Comparison of ENCODE assay signal across 2 cellular contexts in the genomic region with DNA sequence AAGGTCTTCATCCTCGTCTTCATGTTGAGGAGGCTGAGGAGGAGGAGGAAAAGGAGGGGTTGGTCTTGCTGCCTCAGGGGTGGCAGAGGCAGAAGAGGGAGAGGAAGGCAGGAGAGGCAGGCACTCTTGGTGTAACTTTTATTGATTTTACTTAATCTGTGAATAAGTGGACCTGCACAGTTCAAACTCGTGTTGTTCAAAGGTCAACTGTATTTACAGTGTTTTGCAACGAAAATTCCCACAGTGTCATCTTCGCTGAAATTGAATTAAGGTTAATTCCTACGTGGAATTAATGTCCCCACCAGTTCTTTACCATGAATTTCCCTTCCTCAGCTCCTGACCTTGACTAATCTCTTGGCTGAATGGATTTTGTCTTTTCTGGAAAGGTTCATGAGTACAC.
A peak's percentile ranks its signal among the peaks of the same experiment; 100 is the strongest.
TF ChIP-seq lines count a peak whose summit lies in the region.

No MANE protein-coding gene starts in this region.

TF ChIP-seq in A549, 52 proteins besides CTCF, POLR2A, EP300 and RAD21:
- TF ChIP-seq MAFK (IDR thresholded peaks at IDR 0.05; ENCODE audit: partially characterized antibody) = no peak
- TF ChIP-seq, protein P1, sequence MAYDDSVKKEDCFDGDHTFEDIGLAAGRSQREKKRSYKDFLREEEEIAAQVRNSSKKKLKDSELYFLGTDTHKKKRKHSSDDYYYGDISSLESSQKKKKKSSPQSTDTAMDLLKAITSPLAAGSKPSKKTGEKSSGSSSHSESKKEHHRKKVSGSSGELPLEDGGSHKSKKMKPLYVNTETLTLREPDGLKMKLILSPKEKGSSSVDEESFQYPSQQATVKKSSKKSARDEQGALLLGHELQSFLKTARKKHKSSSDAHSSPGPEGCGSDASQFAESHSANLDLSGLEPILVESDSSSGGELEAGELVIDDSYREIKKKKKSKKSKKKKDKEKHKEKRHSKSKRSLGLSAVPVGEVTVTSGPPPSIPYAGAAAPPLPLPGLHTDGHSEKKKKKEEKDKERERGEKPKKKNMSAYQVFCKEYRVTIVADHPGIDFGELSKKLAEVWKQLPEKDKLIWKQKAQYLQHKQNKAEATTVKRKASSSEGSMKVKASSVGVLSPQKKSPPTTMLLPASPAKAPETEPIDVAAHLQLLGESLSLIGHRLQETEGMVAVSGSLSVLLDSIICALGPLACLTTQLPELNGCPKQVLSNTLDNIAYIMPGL (CRISPR knock-in tag; IDR thresholded peaks at IDR 0.05; ENCODE audit: borderline replicate concordance) = no peak
- TF ChIP-seq PHF8 (IDR thresholded peaks at IDR 0.05; ENCODE audit: borderline replicate concordance, low read depth) = no peak
- no peak for TF ChIP-seq ZFP36 (IDR thresholded peaks at IDR 0.05; ENCODE audit: borderline replicate concordance, partially characterized antibody)
- no peak for TF ChIP-seq RFX5 (IDR thresholded peaks at IDR 0.05)
- TF ChIP-seq KDM5A (IDR thresholded peaks at IDR 0.05) = no peak
- TF ChIP-seq, protein P2, sequence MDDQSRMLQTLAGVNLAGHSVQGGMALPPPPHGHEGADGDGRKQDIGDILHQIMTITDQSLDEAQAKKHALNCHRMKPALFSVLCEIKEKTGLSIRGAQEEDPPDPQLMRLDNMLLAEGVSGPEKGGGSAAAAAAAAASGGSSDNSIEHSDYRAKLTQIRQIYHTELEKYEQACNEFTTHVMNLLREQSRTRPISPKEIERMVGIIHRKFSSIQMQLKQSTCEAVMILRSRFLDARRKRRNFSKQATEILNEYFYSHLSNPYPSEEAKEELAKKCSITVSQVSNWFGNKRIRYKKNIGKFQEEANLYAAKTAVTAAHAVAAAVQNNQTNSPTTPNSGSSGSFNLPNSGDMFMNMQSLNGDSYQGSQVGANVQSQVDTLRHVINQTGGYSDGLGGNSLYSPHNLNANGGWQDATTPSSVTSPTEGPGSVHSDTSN (IDR thresholded peaks at IDR 0.05) = no peak
- TF ChIP-seq HOXA7 (CRISPR knock-in tag; IDR thresholded peaks at IDR 0.05) = no peak
- TF ChIP-seq, protein P3, sequence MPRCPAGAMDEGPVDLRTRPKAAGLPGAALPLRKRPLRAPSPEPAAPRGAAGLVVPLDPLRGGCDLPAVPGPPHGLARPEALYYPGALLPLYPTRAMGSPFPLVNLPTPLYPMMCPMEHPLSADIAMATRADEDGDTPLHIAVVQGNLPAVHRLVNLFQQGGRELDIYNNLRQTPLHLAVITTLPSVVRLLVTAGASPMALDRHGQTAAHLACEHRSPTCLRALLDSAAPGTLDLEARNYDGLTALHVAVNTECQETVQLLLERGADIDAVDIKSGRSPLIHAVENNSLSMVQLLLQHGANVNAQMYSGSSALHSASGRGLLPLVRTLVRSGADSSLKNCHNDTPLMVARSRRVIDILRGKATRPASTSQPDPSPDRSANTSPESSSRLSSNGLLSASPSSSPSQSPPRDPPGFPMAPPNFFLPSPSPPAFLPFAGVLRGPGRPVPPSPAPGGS (IDR thresholded peaks at IDR 0.05) = no peak
- TF ChIP-seq POLR2AphosphoS2 (conservative IDR thresholded peaks at IDR 0.05; ENCODE audit: low read length) = no peak
- TF ChIP-seq NFE2L2 (conservative IDR thresholded peaks at IDR 0.05; ENCODE audit: low read length) = no peak
- TF ChIP-seq, protein P4, sequence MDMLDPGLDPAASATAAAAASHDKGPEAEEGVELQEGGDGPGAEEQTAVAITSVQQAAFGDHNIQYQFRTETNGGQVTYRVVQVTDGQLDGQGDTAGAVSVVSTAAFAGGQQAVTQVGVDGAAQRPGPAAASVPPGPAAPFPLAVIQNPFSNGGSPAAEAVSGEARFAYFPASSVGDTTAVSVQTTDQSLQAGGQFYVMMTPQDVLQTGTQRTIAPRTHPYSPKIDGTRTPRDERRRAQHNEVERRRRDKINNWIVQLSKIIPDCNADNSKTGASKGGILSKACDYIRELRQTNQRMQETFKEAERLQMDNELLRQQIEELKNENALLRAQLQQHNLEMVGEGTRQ (IDR thresholded peaks at IDR 0.05) = no peak

TF ChIP-seq in HepG2, 621 proteins besides CTCF, POLR2A, EP300 and RAD21 (continues in another document):
- no peak for TF ChIP-seq SALL2 (CRISPR knock-in tag; IDR thresholded peaks at IDR 0.05)
- TF ChIP-seq ZNF629 (CRISPR knock-in tag; conservative IDR thresholded peaks at IDR 0.05) = no peak
- TF ChIP-seq ELF3 (CRISPR knock-in tag; IDR thresholded peaks at IDR 0.05) = no peak
- no peak for TF ChIP-seq ISX (CRISPR knock-in tag; conservative IDR thresholded peaks at IDR 0.05)
- TF ChIP-seq ZSCAN20 (CRISPR knock-in tag; IDR thresholded peaks at IDR 0.05; ENCODE audit: borderline replicate concordance) = no peak
- peak; percentile 88 for TF ChIP-seq GATAD2A (CRISPR knock-in tag; IDR thresholded peaks at IDR 0.05)
- TF ChIP-seq FOXK1 (CRISPR knock-in tag; IDR thresholded peaks at IDR 0.05; ENCODE audit: borderline replicate concordance, low read depth) = peak; percentile 47; the same call in 1 of the 2 replicates
- 0 out of 2 replicates have a peak, but pooled peaks have one; percentile 55 for TF ChIP-seq FOXJ3 (CRISPR knock-in tag; IDR thresholded peaks at IDR 0.05; ENCODE audit: borderline replicate concordance)
- TF ChIP-seq, protein P5, sequence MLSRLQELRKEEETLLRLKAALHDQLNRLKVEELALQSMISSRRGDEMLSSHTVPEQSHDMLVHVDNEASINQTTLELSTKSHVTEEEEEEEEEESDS (CRISPR knock-in tag; IDR thresholded peaks at IDR 0.05; ENCODE audit: borderline replicate concordance) = no peak
- TF ChIP-seq, protein P6, sequence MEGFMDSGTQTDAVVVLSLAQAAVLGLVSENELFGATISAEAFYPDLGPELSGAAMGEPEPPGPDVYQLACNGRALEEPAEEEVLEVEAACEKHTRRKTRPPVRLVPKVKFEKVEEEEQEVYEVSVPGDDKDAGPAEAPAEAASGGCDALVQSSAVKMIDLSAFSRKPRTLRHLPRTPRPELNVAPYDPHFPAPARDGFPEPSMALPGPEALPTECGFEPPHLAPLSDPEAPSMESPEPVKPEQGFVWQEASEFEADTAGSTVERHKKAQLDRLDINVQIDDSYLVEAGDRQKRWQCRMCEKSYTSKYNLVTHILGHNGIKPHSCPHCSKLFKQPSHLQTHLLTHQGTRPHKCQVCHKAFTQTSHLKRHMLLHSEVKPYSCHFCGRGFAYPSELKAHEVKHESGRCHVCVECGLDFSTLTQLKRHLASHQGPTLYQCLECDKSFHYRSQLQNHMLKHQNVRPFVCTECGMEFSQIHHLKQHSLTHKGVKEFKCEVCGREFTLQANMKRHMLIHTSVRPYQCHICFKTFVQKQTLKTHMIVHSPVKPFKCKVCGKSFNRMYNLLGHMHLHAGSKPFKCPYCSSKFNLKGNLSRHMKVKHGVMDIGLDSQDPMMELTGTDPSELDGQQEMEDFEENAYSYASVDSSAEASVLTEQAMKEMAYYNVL (CRISPR knock-in tag; IDR thresholded peaks at IDR 0.05; ENCODE audit: borderline replicate concordance) = no peak
- TF ChIP-seq, protein P7, sequence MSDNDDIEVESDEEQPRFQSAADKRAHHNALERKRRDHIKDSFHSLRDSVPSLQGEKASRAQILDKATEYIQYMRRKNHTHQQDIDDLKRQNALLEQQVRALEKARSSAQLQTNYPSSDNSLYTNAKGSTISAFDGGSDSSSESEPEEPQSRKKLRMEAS (IDR thresholded peaks at IDR 0.05) = 0 out of 2 replicates have a peak, but pooled peaks have one; percentile 30
- TF ChIP-seq FOXA3 (CRISPR knock-in tag; IDR thresholded peaks at IDR 0.05) = peak; percentile 87
- TF ChIP-seq NCOA2 (CRISPR knock-in tag; IDR thresholded peaks at IDR 0.05) = peak; percentile 54; the same call in 1 of the 2 replicates
- no peak for TF ChIP-seq HOXA7 (CRISPR knock-in tag; IDR thresholded peaks at IDR 0.05)
- peak; percentile 57 to 76; a peak in 3 of 4 replicates for TF ChIP-seq NR2F1 (CRISPR knock-in tag; IDR thresholded peaks at IDR 0.05)
- no peak for TF ChIP-seq ZNF274 (CRISPR knock-in tag; IDR thresholded peaks at IDR 0.05)
- peak; percentile 46; the same call in 1 of the 2 replicates for TF ChIP-seq HDAC2 (CRISPR knock-in tag; IDR thresholded peaks at IDR 0.05)
- TF ChIP-seq, protein P8, sequence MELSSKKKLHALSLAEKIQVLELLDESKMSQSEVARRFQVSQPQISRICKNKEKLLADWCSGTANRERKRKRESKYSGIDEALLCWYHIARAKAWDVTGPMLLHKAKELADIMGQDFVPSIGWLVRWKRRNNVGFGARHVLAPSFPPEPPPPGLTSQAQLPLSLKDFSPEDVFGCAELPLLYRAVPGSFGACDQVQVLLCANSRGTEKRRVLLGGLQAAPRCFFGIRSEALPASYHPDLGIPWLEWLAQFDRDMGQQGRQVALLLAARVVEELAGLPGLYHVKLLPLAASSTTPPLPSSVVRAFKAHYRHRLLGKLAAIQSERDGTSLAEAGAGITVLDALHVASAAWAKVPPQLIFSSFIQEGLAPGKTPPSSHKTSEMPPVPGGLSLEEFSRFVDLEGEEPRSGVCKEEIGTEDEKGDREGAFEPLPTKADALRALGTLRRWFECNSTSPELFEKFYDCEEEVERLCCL (CRISPR knock-in tag; IDR thresholded peaks at IDR 0.05; ENCODE audit: borderline replicate concordance) = no peak
- TF ChIP-seq, protein P9, sequence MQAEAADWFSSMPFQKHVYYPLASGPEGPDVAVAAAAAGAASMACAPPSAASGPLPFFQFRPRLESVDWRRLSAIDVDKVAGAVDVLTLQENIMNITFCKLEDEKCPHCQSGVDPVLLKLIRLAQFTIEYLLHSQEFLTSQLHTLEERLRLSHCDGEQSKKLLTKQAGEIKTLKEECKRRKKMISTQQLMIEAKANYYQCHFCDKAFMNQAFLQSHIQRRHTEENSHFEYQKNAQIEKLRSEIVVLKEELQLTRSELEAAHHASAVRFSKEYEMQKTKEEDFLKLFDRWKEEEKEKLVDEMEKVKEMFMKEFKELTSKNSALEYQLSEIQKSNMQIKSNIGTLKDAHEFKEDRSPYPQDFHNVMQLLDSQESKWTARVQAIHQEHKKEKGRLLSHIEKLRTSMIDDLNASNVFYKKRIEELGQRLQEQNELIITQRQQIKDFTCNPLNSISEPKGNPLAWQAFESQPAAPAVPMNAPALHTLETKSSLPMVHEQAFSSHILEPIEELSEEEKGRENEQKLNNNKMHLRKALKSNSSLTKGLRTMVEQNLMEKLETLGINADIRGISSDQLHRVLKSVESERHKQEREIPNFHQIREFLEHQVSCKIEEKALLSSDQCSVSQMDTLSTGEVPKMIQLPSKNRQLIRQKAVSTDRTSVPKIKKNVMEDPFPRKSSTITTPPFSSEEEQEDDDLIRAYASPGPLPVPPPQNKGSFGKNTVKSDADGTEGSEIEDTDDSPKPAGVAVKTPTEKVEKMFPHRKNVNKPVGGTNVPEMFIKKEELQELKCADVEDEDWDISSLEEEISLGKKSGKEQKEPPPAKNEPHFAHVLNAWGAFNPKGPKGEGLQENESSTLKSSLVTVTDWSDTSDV (CRISPR knock-in tag; IDR thresholded peaks at IDR 0.05) = no peak
- no peak for TF ChIP-seq KDM2A (CRISPR knock-in tag; IDR thresholded peaks at IDR 0.05; ENCODE audit: borderline replicate concordance, low read depth)
- TF ChIP-seq, protein P10, sequence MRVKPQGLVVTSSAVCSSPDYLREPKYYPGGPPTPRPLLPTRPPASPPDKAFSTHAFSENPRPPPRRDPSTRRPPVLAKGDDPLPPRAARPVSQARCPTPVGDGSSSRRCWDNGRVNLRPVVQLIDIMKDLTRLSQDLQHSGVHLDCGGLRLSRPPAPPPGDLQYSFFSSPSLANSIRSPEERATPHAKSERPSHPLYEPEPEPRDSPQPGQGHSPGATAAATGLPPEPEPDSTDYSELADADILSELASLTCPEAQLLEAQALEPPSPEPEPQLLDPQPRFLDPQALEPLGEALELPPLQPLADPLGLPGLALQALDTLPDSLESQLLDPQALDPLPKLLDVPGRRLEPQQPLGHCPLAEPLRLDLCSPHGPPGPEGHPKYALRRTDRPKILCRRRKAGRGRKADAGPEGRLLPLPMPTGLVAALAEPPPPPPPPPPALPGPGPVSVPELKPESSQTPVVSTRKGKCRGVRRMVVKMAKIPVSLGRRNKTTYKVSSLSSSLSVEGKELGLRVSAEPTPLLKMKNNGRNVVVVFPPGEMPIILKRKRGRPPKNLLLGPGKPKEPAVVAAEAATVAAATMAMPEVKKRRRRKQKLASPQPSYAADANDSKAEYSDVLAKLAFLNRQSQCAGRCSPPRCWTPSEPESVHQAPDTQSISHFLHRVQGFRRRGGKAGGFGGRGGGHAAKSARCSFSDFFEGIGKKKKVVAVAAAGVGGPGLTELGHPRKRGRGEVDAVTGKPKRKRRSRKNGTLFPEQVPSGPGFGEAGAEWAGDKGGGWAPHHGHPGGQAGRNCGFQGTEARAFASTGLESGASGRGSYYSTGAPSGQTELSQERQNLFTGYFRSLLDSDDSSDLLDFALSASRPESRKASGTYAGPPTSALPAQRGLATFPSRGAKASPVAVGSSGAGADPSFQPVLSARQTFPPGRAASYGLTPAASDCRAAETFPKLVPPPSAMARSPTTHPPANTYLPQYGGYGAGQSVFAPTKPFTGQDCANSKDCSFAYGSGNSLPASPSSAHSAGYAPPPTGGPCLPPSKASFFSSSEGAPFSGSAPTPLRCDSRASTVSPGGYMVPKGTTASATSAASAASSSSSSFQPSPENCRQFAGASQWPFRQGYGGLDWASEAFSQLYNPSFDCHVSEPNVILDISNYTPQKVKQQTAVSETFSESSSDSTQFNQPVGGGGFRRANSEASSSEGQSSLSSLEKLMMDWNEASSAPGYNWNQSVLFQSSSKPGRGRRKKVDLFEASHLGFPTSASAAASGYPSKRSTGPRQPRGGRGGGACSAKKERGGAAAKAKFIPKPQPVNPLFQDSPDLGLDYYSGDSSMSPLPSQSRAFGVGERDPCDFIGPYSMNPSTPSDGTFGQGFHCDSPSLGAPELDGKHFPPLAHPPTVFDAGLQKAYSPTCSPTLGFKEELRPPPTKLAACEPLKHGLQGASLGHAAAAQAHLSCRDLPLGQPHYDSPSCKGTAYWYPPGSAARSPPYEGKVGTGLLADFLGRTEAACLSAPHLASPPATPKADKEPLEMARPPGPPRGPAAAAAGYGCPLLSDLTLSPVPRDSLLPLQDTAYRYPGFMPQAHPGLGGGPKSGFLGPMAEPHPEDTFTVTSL (CRISPR knock-in tag; IDR thresholded peaks at IDR 0.05; ENCODE audit: borderline replicate concordance) = peak; percentile 44; the same call in 1 of the 2 replicates
- no peak for TF ChIP-seq DR1 (CRISPR knock-in tag; IDR thresholded peaks at IDR 0.05)
- TF ChIP-seq HOXA9 (CRISPR knock-in tag; IDR thresholded peaks at IDR 0.05; ENCODE audit: borderline replicate concordance) = no peak
- TF ChIP-seq SAP130 (CRISPR knock-in tag; IDR thresholded peaks at IDR 0.05; ENCODE audit: low read depth) = peak; percentile 36; the same call in 1 of the 2 replicates
- TF ChIP-seq NCOR1 (IDR thresholded peaks at IDR 0.05; ENCODE audit: borderline replicate concordance, low read length) = peak; percentile 72; the same call in 1 of the 2 replicates
- TF ChIP-seq CBX5 (CRISPR knock-in tag; IDR thresholded peaks at IDR 0.05; ENCODE audit: borderline replicate concordance) = no peak
- TF ChIP-seq, protein P11, sequence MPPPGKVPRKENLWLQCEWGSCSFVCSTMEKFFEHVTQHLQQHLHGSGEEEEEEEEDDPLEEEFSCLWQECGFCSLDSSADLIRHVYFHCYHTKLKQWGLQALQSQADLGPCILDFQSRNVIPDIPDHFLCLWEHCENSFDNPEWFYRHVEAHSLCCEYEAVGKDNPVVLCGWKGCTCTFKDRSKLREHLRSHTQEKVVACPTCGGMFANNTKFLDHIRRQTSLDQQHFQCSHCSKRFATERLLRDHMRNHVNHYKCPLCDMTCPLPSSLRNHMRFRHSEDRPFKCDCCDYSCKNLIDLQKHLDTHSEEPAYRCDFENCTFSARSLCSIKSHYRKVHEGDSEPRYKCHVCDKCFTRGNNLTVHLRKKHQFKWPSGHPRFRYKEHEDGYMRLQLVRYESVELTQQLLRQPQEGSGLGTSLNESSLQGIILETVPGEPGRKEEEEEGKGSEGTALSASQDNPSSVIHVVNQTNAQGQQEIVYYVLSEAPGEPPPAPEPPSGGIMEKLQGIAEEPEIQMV (CRISPR knock-in tag; IDR thresholded peaks at IDR 0.05; ENCODE audit: low read depth) = no peak
- TF ChIP-seq MATR3 (CRISPR knock-in tag; IDR thresholded peaks at IDR 0.05) = no peak
- peak; percentile 56; the same call in 1 of the 2 replicates for TF ChIP-seq TBX3 (IDR thresholded peaks at IDR 0.05; ENCODE audit: borderline replicate concordance)
- TF ChIP-seq ZNF20 (CRISPR knock-in tag; IDR thresholded peaks at IDR 0.05) = no peak
- TF ChIP-seq XRCC5 (optimal IDR thresholded peaks at IDR 0.05; ENCODE audit: low read length) = no peak
- TF ChIP-seq NR2F2 (IDR thresholded peaks at IDR 0.05; ENCODE audit: borderline replicate concordance, low read depth) = peak; percentile 74
- TF ChIP-seq HMGA1 (CRISPR knock-in tag; conservative IDR thresholded peaks at IDR 0.05) = no peak
